Comparison of ENCODE assay signal across 18 cellular contexts in the genomic region with DNA sequence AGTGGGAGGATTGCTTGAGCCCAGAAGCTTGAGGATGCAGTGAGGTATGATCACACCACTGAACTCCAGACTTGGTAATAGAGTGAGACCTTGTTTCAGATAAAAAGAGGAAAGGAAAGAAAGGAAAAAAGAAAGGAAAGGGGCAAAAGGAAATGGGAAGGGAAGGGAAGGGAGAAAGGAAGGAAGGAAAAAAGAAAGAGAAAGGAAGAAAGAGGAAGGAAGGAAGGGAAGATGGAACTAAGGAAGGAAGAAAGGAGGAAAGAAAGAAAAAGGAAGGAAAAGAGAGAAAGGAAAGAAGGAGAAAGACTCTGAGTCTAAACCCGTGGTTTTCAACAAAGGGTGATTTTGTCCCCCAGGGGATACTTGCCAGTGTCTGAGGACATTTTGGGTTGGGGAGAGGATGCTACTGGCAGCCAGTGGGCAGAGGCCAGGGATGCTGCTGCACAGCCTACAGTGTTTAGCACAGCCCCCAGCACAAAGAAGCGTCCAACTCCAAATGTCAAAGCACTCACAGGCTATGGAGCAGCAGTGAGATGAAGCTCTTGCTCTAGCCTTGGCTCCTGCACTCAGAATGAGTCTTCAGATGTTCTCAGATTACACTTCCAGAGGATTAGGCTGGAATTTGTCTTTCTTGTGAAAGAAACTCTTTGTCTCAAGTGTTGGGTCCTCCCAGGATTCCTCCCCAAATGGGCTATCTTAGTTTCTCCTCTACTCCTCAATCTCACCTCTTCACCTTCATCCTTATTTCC.
DNase-seq lines count a peak whose midpoint lies in the region; TF ChIP-seq lines count a peak whose summit lies in the region.
"Had no signal": no experiment of that assay in that cellular context is flagged by ENCODE, and none has a peak within 500 bp of the region (broad histone marks: within the 10 kb centered on the region; RNA-seq: fewer than 3 reads in every experiment).

No MANE protein-coding gene starts in this region.

- H3K9me3 ChIP-seq in neural progenitor cell (ENCODE audit: low read depth) (no peaks in the 10 kb centered on the region), Peyer's patch (no peaks in the 10 kb centered on the region)
- H3K9me3 ChIP-seq: tibial nerve had no signal

- peak overlapping the region; percentile 60 for H3K4me2 ChIP-seq in neural progenitor cell

- H3K36me3 ChIP-seq in neural progenitor cell, result no peaks in the 10 kb centered on the region
- no peaks in the 10 kb centered on the region for H3K36me3 ChIP-seq in Peyer's patch
- H3K36me3 ChIP-seq: tibial nerve had no signal

- TF ChIP-seq POLR2A in Peyer's patch (IDR thresholded peaks at IDR 0.05), result no peak

- H3K4me3 ChIP-seq in neural progenitor cell, result no peak overlapping the region
- H3K4me3 ChIP-seq in Peyer's patch, result no peak overlapping the region
- H3K4me3 ChIP-seq: tibial nerve had no signal

- no peaks in the 10 kb centered on the region for H3K9me3 Mint-ChIP-seq in activated naive CD4-positive, alpha-beta T cell treated with anti-CD3 and anti-CD28 coated beads, Interleukin-2, amount 50 U/mL, for 24 hours
- H3K9me3 Mint-ChIP-seq in endothelial cell (ENCODE audit: unreplicated experiment) (peaks cover 6% of the 10 kb centered on the region), neural progenitor cell (peaks cover 8% of the 10 kb centered on the region)
- H3K9me3 Mint-ChIP-seq: activated naive CD4-positive, alpha-beta T cell treated with anti-CD3 and anti-CD28 coated beads for 36 hours; effector memory CD8-positive, alpha-beta T cell had no signal

- no peaks in the 10 kb centered on the region for H3K27me3 Mint-ChIP-seq in activated naive CD4-positive, alpha-beta T cell treated with anti-CD3 and anti-CD28 coated beads, Interleukin-2, amount 50 U/mL, for 24 hours
- H3K27me3 Mint-ChIP-seq in endothelial cell (ENCODE audit: unreplicated experiment) (peaks cover 2% of the 10 kb centered on the region), neural progenitor cell (ENCODE audit: insufficient read depth, low read depth) (peaks cover 2% of the 10 kb centered on the region)
- H3K27me3 Mint-ChIP-seq: effector memory CD8-positive, alpha-beta T cell had no signal

- no peak overlapping the region for H2AFZ ChIP-seq in neural progenitor cell (replicated peaks)

- H3K4me1 ChIP-seq in neural progenitor cell (peaks cover 24% of the 10 kb centered on the region), Peyer's patch (no peaks in the 10 kb centered on the region)

- H3K79me2 ChIP-seq in neural progenitor cell (ENCODE audit: low read depth), result no peaks in the 10 kb centered on the region

- peaks cover 2% of the 10 kb centered on the region for H3K36me3 Mint-ChIP-seq in activated naive CD4-positive, alpha-beta T cell treated with anti-CD3 and anti-CD28 coated beads, Interleukin-2, amount 50 U/mL, for 24 hours
- H3K36me3 Mint-ChIP-seq in endothelial cell (ENCODE audit: low read depth, unreplicated experiment), result peaks cover 10% of the 10 kb centered on the region
- peaks cover 6% of the 10 kb centered on the region for H3K36me3 Mint-ChIP-seq in neural progenitor cell

- H3K27me3 ChIP-seq in neural progenitor cell, result no peaks in the 10 kb centered on the region
- no peaks in the 10 kb centered on the region for H3K27me3 ChIP-seq in Peyer's patch
- H3K27me3 ChIP-seq: tibial nerve had no signal

- H3F3A ChIP-seq in neural progenitor cell (ENCODE audit: low read depth), result peaks cover 17% of the 10 kb centered on the region

- peaks cover 31% of the 10 kb centered on the region for H4K20me1 ChIP-seq in neural progenitor cell (ENCODE audit: low read depth)

- H3K9ac ChIP-seq in neural progenitor cell, result no peak overlapping the region

- peak overlapping the region; percentile 30 for H3K27ac Mint-ChIP-seq in activated naive CD4-positive, alpha-beta T cell treated with anti-CD3 and anti-CD28 coated beads, Interleukin-2, amount 50 U/mL, for 24 hours
- H3K27ac Mint-ChIP-seq in endothelial cell (ENCODE audit: unreplicated experiment) (peak overlapping the region; percentile 72), neural progenitor cell (no peak overlapping the region)
- H3K27ac Mint-ChIP-seq: activated naive CD4-positive, alpha-beta T cell treated with anti-CD3 and anti-CD28 coated beads for 36 hours had no signal

- H3K27ac ChIP-seq in neural progenitor cell (no peak overlapping the region), Peyer's patch (no peak overlapping the region)
- H3K27ac ChIP-seq: RWPE1, tibial nerve had no signal

- TF ChIP-seq CTCF in endothelial cell (IDR thresholded peaks at IDR 0.05; ENCODE audit: unreplicated experiment) (no peak), neural progenitor cell (IDR thresholded peaks at IDR 0.05) (no peak), Peyer's patch (IDR thresholded peaks at IDR 0.05) (no peak)

- peaks cover 13% of the 10 kb centered on the region for H3K4me1 Mint-ChIP-seq in activated naive CD4-positive, alpha-beta T cell treated with anti-CD3 and anti-CD28 coated beads, Interleukin-2, amount 50 U/mL, for 24 hours
- H3K4me1 Mint-ChIP-seq in endothelial cell (ENCODE audit: unreplicated experiment), result peaks cover 3% of the 10 kb centered on the region
- H3K4me1 Mint-ChIP-seq in neural progenitor cell, result peaks cover 18% of the 10 kb centered on the region

- DNase-seq in activated naive CD4-positive, alpha-beta T cell (lab: John Stamatoyannopoulos, UW), result no peak
- DNase-seq in NCI-H524 (lab: John Stamatoyannopoulos, UW) (peak; percentile 68 to 90), endothelial cell (ENCODE audit: low spot score) (no peak), neural progenitor cell (ENCODE audit: low spot score) (peak; percentile 39), Peyer's patch (no peak), midbrain (lab: John Stamatoyannopoulos, UW) (no peak)
- DNase-seq in stimulated activated CD8-positive, alpha-beta memory T cell treated with anti-CD3 and anti-CD28 coated beads, Interleukin-4, amount 100 ng/mL, for 48 hours, result no peak
- DNase-seq: activated CD8-positive, alpha-beta memory T cell treated with anti-CD3 and anti-CD28 coated beads, Interleukin-2, amount 50 U/mL, for 48 hours; activated naive CD4-positive, alpha-beta T cell treated with anti-CD3 and anti-CD28 coated beads for 36 hours; effector memory CD8-positive, alpha-beta T cell; islet precursor cell; NCI-H1048; NCI-H82; stimulated activated CD4-positive, alpha-beta T cell treated with anti-CD3 and anti-CD28 coated beads, Interleukin-4, amount 100 ng/mL, for 4 hours; T-helper 2 cell had no signal

- no peak overlapping the region for H3K4me3 Mint-ChIP-seq in activated naive CD4-positive, alpha-beta T cell treated with anti-CD3 and anti-CD28 coated beads, Interleukin-2, amount 50 U/mL, for 24 hours
- no peak overlapping the region for H3K4me3 Mint-ChIP-seq in endothelial cell (ENCODE audit: unreplicated experiment)
- H3K4me3 Mint-ChIP-seq in neural progenitor cell, result no peak overlapping the region
- H3K4me3 Mint-ChIP-seq: activated naive CD4-positive, alpha-beta T cell treated with anti-CD3 and anti-CD28 coated beads for 36 hours; effector memory CD8-positive, alpha-beta T cell had no signal

Comparison
In these comparisons a context has a peak if more than half of its experiments do, and no peak if none do; other contexts are left out.
1. DNase-seq: peak in NCI-H524 (2 of 2) and neural progenitor cell (single experiment); none in activated naive CD4-positive, alpha-beta T cell (0 of 4), endothelial cell (single experiment), Peyer's patch (0 of 3), stimulated activated CD8-positive, alpha-beta memory T cell treated with anti-CD3 and anti-CD28 coated beads, Interleukin-4, amount 100 ng/mL, for 48 hours (single experiment) and midbrain (single experiment).